ENCODE assay signal across 16 cellular contexts in the genomic region with DNA sequence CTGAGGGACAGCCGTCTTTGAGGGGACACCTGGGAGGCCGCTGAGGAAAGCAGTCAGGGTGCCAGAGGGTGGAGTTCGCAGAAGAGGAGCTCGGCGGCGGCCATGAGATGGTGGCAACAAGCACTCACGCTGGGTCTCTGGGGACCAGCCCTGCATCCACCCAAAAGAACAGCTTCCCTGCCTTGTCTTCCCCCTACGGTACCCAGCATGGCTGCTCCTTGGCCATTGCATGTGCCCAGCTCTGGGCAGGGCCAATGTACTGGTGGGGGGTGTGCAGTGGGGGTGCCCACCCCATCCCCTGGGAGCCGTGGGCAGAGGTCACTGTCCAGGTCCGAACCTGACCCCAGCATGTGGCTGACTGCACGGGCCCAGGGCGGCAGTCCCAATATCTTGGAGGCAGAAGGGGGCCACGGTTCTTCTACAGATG. TPM values are rescaled to one million over a fixed set of nuclear protein-coding genes. Genes with fewer than 3 reads are reported as not detected.
DNase-seq lines count a peak whose midpoint lies in the region; ATAC-seq, FAIRE-seq and TF ChIP-seq lines count a peak whose summit lies in the region.
"Had no signal": no experiment of that assay in that cellular context is flagged by ENCODE, and none has a peak within 500 bp of the region (broad histone marks: within the 10 kb centered on the region; RNA-seq: fewer than 3 reads in every experiment).

No MANE protein-coding gene starts in this region.

- no peak overlapping the region for H3K9ac ChIP-seq in HepG2 (ENCODE audit: insufficient read depth, low read depth, low read length)

- TF ChIP-seq RAD21 in HepG2 (CRISPR knock-in tag; IDR thresholded peaks at IDR 0.05): no peak

- H3K27ac ChIP-seq in right lobe of liver (no peak overlapping the region), HepG2 (ENCODE audit: extremely low read length, insufficient read depth, low read length) (no peak overlapping the region), osteoblast (ENCODE audit: low read depth, low read length) (no peak overlapping the region), aorta (ENCODE audit: low read depth in 1 of 2, low read length in 2 of 2) (no peak overlapping the region), SJCRH30 (no peak overlapping the region)
- H3K27ac ChIP-seq: brain microvascular endothelial cell had no signal

- H3K9me3 ChIP-seq in right lobe of liver (no peaks in the 10 kb centered on the region), HepG2 (ENCODE audit: low read length) (no peaks in the 10 kb centered on the region), osteoblast (ENCODE audit: low read depth, low read length) (no peaks in the 10 kb centered on the region), aorta (ENCODE audit: control insufficient read depth, low read length) (no peaks in the 10 kb centered on the region), MG63 (no peaks in the 10 kb centered on the region), SJCRH30 (replicated peaks) (no peaks in the 10 kb centered on the region)

- in situ Hi-C loops in HepG2 (cut with HindIII; ENCODE audit: extremely low pct_ligation_motif_present, low pct_unique_long_range_greater_than_20kb): no loop called here

- H3K36me3 ChIP-seq in right lobe of liver (no peaks in the 10 kb centered on the region), HepG2 (replicated peaks in 1 of 2; ENCODE audit: control insufficient read depth in 1 of 2, insufficient read depth in 2 of 2, low read length in 2 of 2) (no peaks in the 10 kb centered on the region), osteoblast (ENCODE audit: insufficient read depth, low read length) (peaks cover 45% of the 10 kb centered on the region), aorta (ENCODE audit: control insufficient read depth in 1 of 2, insufficient read depth in 2 of 2, low read length in 1 of 2) (no peaks in the 10 kb centered on the region), MG63 (no peaks in the 10 kb centered on the region), SJCRH30 (no peaks in the 10 kb centered on the region)

- no peaks in the 10 kb centered on the region for H3K4me1 ChIP-seq in right lobe of liver
- H3K4me1 ChIP-seq in HepG2 (ENCODE audit: insufficient read depth, low read length): no peaks in the 10 kb centered on the region
- peaks cover 12% of the 10 kb centered on the region for H3K4me1 ChIP-seq in osteoblast (ENCODE audit: insufficient read depth, low read length)
- no peaks in the 10 kb centered on the region for H3K4me1 ChIP-seq in aorta (ENCODE audit: control insufficient read depth in 1 of 2, insufficient read depth in 2 of 2, low read length in 2 of 2)
- no peaks in the 10 kb centered on the region for H3K4me1 ChIP-seq in SJCRH30

- H3K4me3 ChIP-seq in right lobe of liver (no peak overlapping the region), HepG2 (replicated peaks in 1 of 3; ENCODE audit: insufficient read depth in 1 of 3, low read depth in 2 of 3, low read length in 3 of 3) (no peak overlapping the region), osteoblast (ENCODE audit: insufficient read depth, low read length) (no peak overlapping the region), aorta (ENCODE audit: low read length in 2 of 2) (no peak overlapping the region), MG63 (no peak overlapping the region), SJCRH30 (no peak overlapping the region)
- H3K4me3 ChIP-seq: dorsolateral prefrontal cortex had no signal

- H2AFZ ChIP-seq in HepG2 (ENCODE audit: low read length): no peak overlapping the region
- no peak overlapping the region for H2AFZ ChIP-seq in osteoblast (ENCODE audit: low read length)

- POLR2A ChIA-PET in HepG2 (lab: Yijun Ruan, JAX): no interaction called here

- TF ChIP-seq EP300 in HepG2 (IDR thresholded peaks at IDR 0.05; ENCODE audit: low read depth in 2 of 2, low read length in 2 of 2) (no peak), HepG2 (CRISPR knock-in tag; IDR thresholded peaks at IDR 0.05; ENCODE audit: borderline replicate concordance) (no peak)

- H3K79me2 ChIP-seq in HepG2 (ENCODE audit: insufficient read depth, low read length): no peaks in the 10 kb centered on the region
- no peaks in the 10 kb centered on the region for H3K79me2 ChIP-seq in osteoblast (ENCODE audit: insufficient read depth, low read length)

- DNase-seq in right lobe of liver: peak; percentile 12 to 49 (median 39)
- no peak for DNase-seq in HepG2 (ENCODE audit: low spot score)
- DNase-seq in cardiac septum (ENCODE audit: low spot score): peak; percentile 58
- peak; percentile 63 for DNase-seq in osteoblast (ENCODE audit: insufficient read length, low spot score, missing footprints)
- peak; percentile 47 to 75 for DNase-seq in aorta
- no peak for DNase-seq in MG63
- no peak for DNase-seq in SJCRH30
- no peak for DNase-seq in NCI-H146 (lab: John Stamatoyannopoulos, UW)
- DNase-seq: activated CD4-positive, CD25-positive, alpha-beta regulatory T cell treated with anti-CD3 and anti-CD28 coated beads, Interleukin-2, amount 50 U/mL, for 72 hours; activated naive CD4-positive, alpha-beta T cell treated with Interleukin-2 at 50 U/mL for 16 hours; brain microvascular endothelial cell; immature natural killer cell had no signal

- H4K20me1 ChIP-seq in HepG2 (ENCODE audit: insufficient read depth, low read length) (no peaks in the 10 kb centered on the region), osteoblast (ENCODE audit: insufficient read depth, low read length) (peaks cover 21% of the 10 kb centered on the region)

- ATAC-seq in right lobe of liver (no peak), HepG2 (no peak), aorta (ENCODE audit: low FRiP score) (no peak)
- ATAC-seq: stimulated activated memory B cell treated with anti-CD40 and anti-IgM and Interleukin-4, amounts not matched to agents 10 μg/mL and 1 μg/mL and 100 μg/mL, for 72 hours had no signal

- intact Hi-C loops in right lobe of liver (cut with DNase I) (no loop called here), HepG2 (cut with micrococcal nuclease; ENCODE audit: unreplicated experiment) (no loop called here), cardiac septum (cut with DNase I) (no loop called here), aorta (cut with DNase I) (loop anchor here (2.0 to 5.0 kb wide), 2 partner anchors 35 to 38 kb away; no protein-coding TSS in a partner anchor)

- no TSS peak for BruUV-seq in HepG2 (replicated peaks; lab: Mats Ljungman, UMichigan)

- no peak for TF ChIP-seq CTCF in right lobe of liver (IDR thresholded peaks at IDR 0.05)
- TF ChIP-seq CTCF in HepG2 (CRISPR knock-in tag; IDR thresholded peaks at IDR 0.05): no peak
- TF ChIP-seq CTCF in osteoblast (IDR thresholded peaks at IDR 0.05; ENCODE audit: extremely low read depth, low read depth, low read length): no peak

- CTCF ChIA-PET in HepG2 (lab: Yijun Ruan, JAX; ENCODE audit: low intra/inter-chr PET ratio, low total read pairs): no interaction called here

- H3K27me3 ChIP-seq in right lobe of liver (no peaks in the 10 kb centered on the region), HepG2 (ENCODE audit: control insufficient read depth in 1 of 2, insufficient read depth in 2 of 2, low read length in 2 of 2) (peaks cover 9 to 66% of the 10 kb centered on the region in 2 experiments; a peak in 4 of 5 replicates), osteoblast (ENCODE audit: insufficient read depth, low read length) (no peaks in the 10 kb centered on the region), aorta (ENCODE audit: control insufficient read depth in 1 of 2, insufficient read depth in 2 of 2, low read length in 1 of 2) (no peaks in the 10 kb centered on the region), MG63 (no peaks in the 10 kb centered on the region), SJCRH30 (no peaks in the 10 kb centered on the region)
- H3K27me3 ChIP-seq: brain microvascular endothelial cell, dorsolateral prefrontal cortex had no signal

- 84% methylated on average over 7 of the region's 13 CpGs for WGBS in right lobe of liver (ENCODE audit: insufficient coverage, low coverage, low lambda C conversion rate, missing lambda C conversion rate)
- WGBS in HepG2 (ENCODE audit: low lambda C conversion rate): 34% methylated on average over 11 of the region's 13 CpGs
- WGBS in aorta, 2 donors: 84 to 90% methylated on average over 13 of the region's 13 CpGs

- no peak for FAIRE-seq in HepG2 (lab: Jason Lieb, UNC)
- FAIRE-seq: H1, small intestine had no signal

- H3K4me2 ChIP-seq in HepG2 (ENCODE audit: low read depth, low read length) (no peak overlapping the region), osteoblast (ENCODE audit: insufficient read depth, low read length) (no peak overlapping the region)

- TF ChIP-seq POLR2A in right lobe of liver (IDR thresholded peaks at IDR 0.05) (no peak), HepG2 (IDR thresholded peaks at IDR 0.05; ENCODE audit: insufficient read depth in 1 of 2, low read depth in 2 of 2, low read length in 2 of 2) (no peak)

RNA-seq across cellular contexts. Expression of a gene that starts 42.3 kb away (rescaled TPM):
- total RNA-seq in right lobe of liver (1 to 10 TPM; 2.2 to 6.3 (median 3.4) TPM), HepG2 (2016; rRNA removed; fragmentation: Illumina TruSeq; extraction: Trizol) (not detected in 2 replicates), cardiac septum (16.6 TPM), osteoblast (46.0 and 49.9 TPM in 2 replicates), aorta (10 to 100 TPM; 64.1 to 69.1 TPM)
- total RNA-seq in HepG2 (2016; cell fraction: cytosol; rRNA removed; fragmentation: Illumina TruSeq; extraction: Trizol; ENCODE audit: low read depth): 0.26 TPM in 1 of 2 replicates, not detected in the other
- not detected in 2 replicates for total RNA-seq in HepG2 (2016; cell fraction: insoluble cytoplasmic fraction; rRNA removed; fragmentation: Illumina TruSeq; extraction: Trizol)
- total RNA-seq in HepG2 (2016; cell fraction: membrane; rRNA removed; fragmentation: Illumina TruSeq; extraction: Trizol): not detected in 2 replicates
- total RNA-seq in HepG2 (2016; cell fraction: nucleus; rRNA removed; fragmentation: Illumina TruSeq; extraction: Trizol): not detected in 2 replicates
- polyA plus RNA-seq in HepG2 (2011; rRNA removed) (not detected in 2 replicates), aorta (10 to 100 TPM; 11.9 to 48.4 TPM)
- not detected in 2 replicates for polyA plus RNA-seq in HepG2 (2011; cell fraction: cytosol; rRNA removed)
- polyA plus RNA-seq in HepG2 (2011; cell fraction: nucleus; rRNA removed): 0.34 TPM in 1 of 2 replicates, not detected in the other
- not detected in 2 replicates for polyA plus RNA-seq in HepG2 (2012)
- not detected in 2 replicates for polyA plus RNA-seq in HepG2 (2016; cell fraction: cytosol; fragmentation: Illumina TruSeq; extraction: Trizol; ENCODE audit: low read depth)
- polyA plus RNA-seq in HepG2 (2016; cell fraction: insoluble cytoplasmic fraction; fragmentation: Illumina TruSeq; extraction: Trizol; ENCODE audit: low read depth): not detected in 2 replicates
- not detected in 2 replicates for polyA plus RNA-seq in HepG2 (2016; cell fraction: membrane; fragmentation: Illumina TruSeq; extraction: Trizol; ENCODE audit: low read depth)
- polyA plus RNA-seq in HepG2 (2016; cell fraction: nucleus; fragmentation: Illumina TruSeq; extraction: Trizol; ENCODE audit: insufficient read depth, low read depth): not detected in 2 replicates
- polyA minus RNA-seq in HepG2 (2011; rRNA and poly(A)+ RNA removed; ENCODE audit: low replicate concordance): 41.3 TPM in 1 of 2 replicates, not detected in the other
- 0.40 and 0.97 TPM in 2 replicates for polyA minus RNA-seq in HepG2 (2011; cell fraction: cytosol; rRNA and poly(A)+ RNA removed)
- not detected in 2 replicates for polyA minus RNA-seq in HepG2 (2011; cell fraction: nucleus; rRNA and poly(A)+ RNA removed)
- total RNA-seq in MG63 (2014; rRNA removed; shearing (Covaris generic); ENCODE audit: low replicate concordance): 9.9 and 11.0 TPM in 2 replicates
- 6.7 and 8.4 TPM in 2 replicates for total RNA-seq in SJCRH30 (2014; rRNA removed; shearing (Covaris generic))

Comparison
In these comparisons a context has a peak if more than half of its experiments do, and no peak if none do; other contexts are left out.
1. DNase-seq: peak in right lobe of liver (3 of 3), cardiac septum (single experiment), osteoblast (single experiment) and aorta (2 of 2); none in HepG2 (single experiment), MG63 (single experiment), SJCRH30 (0 of 2) and NCI-H146 (single experiment).
2. intact Hi-C loops: an anchor here in aorta (2.0 to 5.0 kb wide); none called in right lobe of liver, HepG2 and cardiac septum.